In the genomic region with DNA sequence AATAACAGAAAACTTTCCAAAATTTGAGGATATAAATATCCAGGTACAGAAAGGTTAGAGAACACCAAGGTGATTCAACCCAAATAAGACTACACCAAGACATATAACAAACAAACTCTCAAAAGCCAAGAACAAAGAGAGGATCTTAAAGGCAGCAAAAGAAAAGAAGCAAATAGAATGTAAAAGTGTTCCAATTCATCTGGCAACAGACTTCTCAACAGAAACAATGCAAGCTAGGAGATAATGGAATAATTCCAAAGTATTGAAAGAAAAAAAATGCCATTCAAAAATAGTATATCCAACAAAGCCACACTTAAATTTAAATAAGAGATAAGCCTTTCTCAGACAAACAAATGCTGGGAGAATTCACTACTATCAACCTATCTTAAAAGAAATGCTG, we compare ENCODE assay signal across 8 cellular contexts.
"Had no signal": no experiment of that assay in that cellular context is flagged by ENCODE, and none has a peak within 500 bp of the region (broad histone marks: within the 10 kb centered on the region; RNA-seq: fewer than 3 reads in every experiment).

No MANE protein-coding gene starts in this region.

- DNase-seq: GDM1, GF-D8 had no signal

- H3K4me3 ChIP-seq: GM12878 had no signal

- ATAC-seq: GM12878 had no signal

- FAIRE-seq: G401.6, GM12878, GM12891, GM12892, GM18507, GM19239 had no signal
